ENCODE assay signal across 30 cellular contexts in the genomic region with DNA sequence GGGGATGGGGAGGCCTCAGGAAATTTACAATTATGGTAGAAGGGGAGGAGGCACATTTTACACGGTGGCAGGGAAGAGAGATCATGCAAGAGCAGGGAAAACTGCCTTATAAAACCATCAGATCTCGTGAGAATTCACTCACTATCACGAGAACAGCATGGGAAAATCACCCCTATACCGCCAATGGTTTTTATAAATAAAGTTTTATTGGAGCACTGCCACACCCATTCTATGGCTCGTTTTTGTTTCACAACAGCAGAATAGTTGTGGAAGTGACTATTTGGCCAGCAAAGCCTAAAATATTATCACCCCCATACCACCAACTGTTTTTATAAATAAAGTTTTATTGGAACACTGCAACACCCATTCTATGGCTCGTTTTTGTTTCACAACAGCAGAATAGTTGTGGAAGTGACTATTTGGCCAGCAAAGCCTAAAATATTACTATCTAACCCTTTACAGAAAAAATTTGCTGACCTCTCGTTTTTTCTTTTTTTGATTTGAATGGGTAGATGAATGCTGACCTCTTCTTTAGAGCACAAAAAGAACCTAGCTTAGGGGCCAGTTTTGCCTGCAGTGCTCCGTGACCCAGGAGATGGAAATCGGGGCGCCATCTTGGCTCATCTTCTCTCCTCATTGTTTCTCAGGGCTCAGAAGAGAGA.
"Had no signal": no experiment of that assay in that cellular context is flagged by ENCODE, and none has a peak within 500 bp of the region (broad histone marks: within the 10 kb centered on the region; RNA-seq: fewer than 3 reads in every experiment).

No MANE protein-coding gene starts in this region.

- H3K9me3 ChIP-seq: ascending aorta, colonic mucosa had no signal

- H3K36me3 ChIP-seq: ascending aorta, cardiac muscle cell, colonic mucosa had no signal

- H3K27me3 ChIP-seq: ascending aorta, cardiac muscle cell, colonic mucosa had no signal

- H3K27ac ChIP-seq: ascending aorta, cardiac muscle cell, colonic mucosa, VCaP had no signal

- H3K4me1 ChIP-seq: ascending aorta, colonic mucosa had no signal

- ATAC-seq: activated CD8-positive, alpha-beta T cell treated with anti-CD3 and anti-CD28 coated beads for 36 hours; activated naive CD8-positive, alpha-beta T cell treated with anti-CD3 and anti-CD28 coated beads, Interleukin-2, amount 50 U/mL, for 24 hours; activated T-cell treated with anti-CD3 and anti-CD28 coated beads, Interleukin-2, amount 50 U/mL, for 4 hours had no signal

- DNase-seq: activated B cell treated with CpG ODN at 0.5 μM for 24 hours; activated CD4-positive, alpha-beta memory T cell treated with anti-CD3 and anti-CD28 coated beads for 36 hours; activated CD4-positive, alpha-beta T cell treated with anti-CD3 and anti-CD28 coated beads for 4 hours; activated CD4-positive, alpha-beta T cell treated with anti-CD3 and anti-CD28 coated beads, Interleukin-2, amount 10 ng/mL, durations not matched to agents 24 days and 14 days; activated CD4-positive, alpha-beta T cell treated with anti-CD3 and anti-CD28 coated beads, Interleukin-2, amount 50 U/mL, for 1 hour; activated CD4-positive, alpha-beta T cell treated with anti-CD3 and anti-CD28 coated beads, Interleukin-2, amount 50 U/mL, for 4 hours; activated CD4-positive, CD25-positive, alpha-beta regulatory T cell treated with anti-CD3 and anti-CD28 coated beads, Interleukin-2, amount 50 U/mL, for 72 hours; activated CD8-positive, alpha-beta memory T cell treated with anti-CD3 and anti-CD28 coated beads, Interleukin-2, amount 50 U/mL, for 4 hours; activated CD8-positive, alpha-beta T cell treated with anti-CD3 and anti-CD28 coated beads for 36 hours; activated effector memory CD4-positive, alpha-beta T cell treated with Interleukin-2 at 50 U/mL for 16 hours; activated gamma-delta T cell; activated naive CD4-positive, alpha-beta T cell treated with anti-CD3 and anti-CD28 coated beads, Interleukin-2, amount 10 ng/mL, durations not matched to agents 7 days and 5 days; activated naive CD4-positive, alpha-beta T cell treated with Interleukin-2 at 50 U/mL for 16 hours; activated naive CD8-positive, alpha-beta T cell treated with anti-CD3 and anti-CD28 coated beads, Interleukin-2, amount 10 ng/mL, durations not matched to agents 7 days and 5 days; activated naive CD8-positive, alpha-beta T cell treated with anti-CD3 and anti-CD28 coated beads, Interleukin-2, amount 50 U/mL, for 24 hours; activated T-cell treated with anti-CD3 and anti-CD28 coated beads for 4 hours; activated T-cell treated with anti-CD3 and anti-CD28 coated beads, Interleukin-2, amount 50 U/mL, for 1 hour; activated T-cell treated with anti-CD3 and anti-CD28 coated beads, Interleukin-2, amount 50 U/mL, for 4 hours; amygdala; anterior cingulate cortex; caudate nucleus; cerebellar nuclear complex; colonic mucosa; T-helper 2 cell; T-helper 9 cell had no signal

- H3K4me3 ChIP-seq: ascending aorta, cardiac muscle cell, colonic mucosa had no signal

- FAIRE-seq: bronchial epithelial cell, TTC549 had no signal
